Comparison of ENCODE assay signal across 30 cellular contexts in genomic region chr7:22240904-22241571, GRCh38.
"Had no signal": no experiment of that assay in that cellular context is flagged by ENCODE, and none has a peak within 500 bp of the region (broad histone marks: within the 10 kb centered on the region; RNA-seq: fewer than 3 reads in every experiment).

No MANE protein-coding gene starts in this region.

- H3K36me3 ChIP-seq: heart left ventricle had no signal

- H3K9me3 ChIP-seq: body of pancreas had no signal

- FAIRE-seq: colon, frontal cortex had no signal

- DNase-seq: activated CD4-positive, alpha-beta memory T cell treated with anti-CD3 and anti-CD28 coated beads for 36 hours; activated CD4-positive, alpha-beta T cell treated with anti-CD3 and anti-CD28 coated beads for 36 hours; activated CD4-positive, alpha-beta T cell treated with anti-CD3 and anti-CD28 coated beads, Interleukin-2, amount 10 ng/mL, durations not matched to agents 24 days and 14 days; activated CD4-positive, CD25-positive, alpha-beta regulatory T cell; activated CD4-positive, CD25-positive, alpha-beta regulatory T cell treated with anti-CD3 and anti-CD28 coated beads, Interleukin-2, amount 50 U/mL, for 72 hours; activated CD8-positive, alpha-beta memory T cell treated with anti-CD3 and anti-CD28 coated beads, Interleukin-2, amount 10 ng/mL, durations not matched to agents 7 days and 5 days; activated CD8-positive, alpha-beta memory T cell treated with anti-CD3 and anti-CD28 coated beads, Interleukin-2, amount 50 U/mL, for 4 hours; activated CD8-positive, alpha-beta T cell treated with anti-CD3 and anti-CD28 coated beads, Interleukin-2, amount 10 ng/mL, durations not matched to agents 7 days and 5 days; activated effector memory CD4-positive, alpha-beta T cell treated with Interleukin-2 at 50 U/mL for 16 hours; activated gamma-delta T cell treated with Interleukin-2 at 50 U/mL for 16 hours; activated naive CD4-positive, alpha-beta T cell treated with anti-CD3 and anti-CD28 coated beads, Interleukin-2, amount 50 U/mL, for 16 hours; activated naive CD4-positive, alpha-beta T cell treated with Interleukin-2 at 50 U/mL for 16 hours; activated T-cell treated with anti-CD3 and anti-CD28 coated beads, Interleukin-2, amount 50 U/mL, for 1 hour; activated T-cell treated with anti-CD3 and anti-CD28 coated beads, Interleukin-2, amount 50 U/mL, for 72 hours; amniotic stem cell; anterior cingulate cortex; caudate nucleus; dorsolateral prefrontal cortex; effector memory CD4-positive, alpha-beta T cell; endodermal cell; foreskin fibroblast; heart left ventricle; hypothalamus; T-helper 17 cell; T1000 had no signal

- H3K4me3 ChIP-seq: body of pancreas, dorsolateral prefrontal cortex, heart left ventricle had no signal

- H3K27ac ChIP-seq: dorsolateral prefrontal cortex, heart left ventricle had no signal

- ATAC-seq: activated CD4-positive, alpha-beta T cell treated with anti-CD3 and anti-CD28 coated beads for 36 hours; activated CD8-positive, alpha-beta memory T cell treated with anti-CD3 and anti-CD28 coated beads, Interleukin-2, amount 10 ng/mL, durations not matched to agents 7 days and 5 days; activated CD8-positive, alpha-beta T cell treated with anti-CD3 and anti-CD28 coated beads, Interleukin-2, amount 10 ng/mL, durations not matched to agents 7 days and 5 days; activated T-cell treated with anti-CD3 and anti-CD28 coated beads, Interleukin-2, amount 50 U/mL, for 72 hours; activated T-helper 17 cell treated with anti-CD3 and anti-CD28 coated beads, Interleukin-2, amount 50 U/mL, for 72 hours; body of pancreas; esophagus mucosa; heart left ventricle; T-helper 17 cell had no signal

- H3K4me1 ChIP-seq: heart left ventricle had no signal

- H3K27me3 ChIP-seq: body of pancreas, dorsolateral prefrontal cortex, heart left ventricle had no signal
